Comparison of ENCODE assay signal across 14 cellular contexts in the genomic region with DNA sequence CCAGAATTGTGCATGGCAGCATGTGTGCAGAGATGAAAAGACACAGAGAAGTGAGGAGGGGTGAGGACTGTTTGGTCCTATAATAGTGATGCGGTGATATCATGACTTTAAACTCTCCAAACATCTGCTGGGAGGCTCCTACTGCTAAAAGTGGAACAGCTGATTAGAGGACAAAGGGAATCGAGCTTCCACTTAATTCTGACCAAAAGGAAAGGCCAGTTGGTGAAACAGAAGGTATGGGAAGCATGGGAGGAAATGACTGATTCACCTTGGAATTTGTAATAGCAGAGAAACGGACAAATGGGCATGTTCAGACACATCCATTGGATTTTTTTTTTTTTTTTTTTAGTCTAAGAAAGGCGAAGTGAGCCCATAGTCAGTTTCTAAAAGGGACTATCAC.
DNase-seq lines count a peak whose midpoint lies in the region; ATAC-seq, FAIRE-seq and TF ChIP-seq lines count a peak whose summit lies in the region.
"Had no signal": no experiment of that assay in that cellular context is flagged by ENCODE, and none has a peak within 500 bp of the region (broad histone marks: within the 10 kb centered on the region; RNA-seq: fewer than 3 reads in every experiment).

No MANE protein-coding gene starts in this region.

- TF ChIP-seq CTCF in BJ (IDR thresholded peaks at IDR 0.05; ENCODE audit: insufficient read depth, low read depth, low read length) (no peak), bronchial epithelial cell (IDR thresholded peaks at IDR 0.05; ENCODE audit: insufficient read depth, low read length, severe bottlenecking) (no peak), lower leg skin (IDR thresholded peaks at IDR 0.05) (no peak)

- peak; percentile 89 for DNase-seq in BJ (ENCODE audit: low read depth)
- DNase-seq in bronchial epithelial cell (ENCODE audit: low read depth) = peak; percentile 90
- no peak for DNase-seq in NCI-H1092 (lab: John Stamatoyannopoulos, UW)
- DNase-seq in superior temporal gyrus (ENCODE audit: extremely low spot score) = no peak
- DNase-seq in lower leg skin (ENCODE audit: low spot score in 2 of 2) = no peak
- DNase-seq in effector memory CD8-positive, alpha-beta T cell = no peak
- DNase-seq: activated effector memory CD4-positive, alpha-beta T cell treated with Interleukin-2 at 50 U/mL for 16 hours; Calu3; effector memory CD4-positive, alpha-beta T cell; kidney had no signal

- peak overlapping the region; percentile 84 for H3K27ac ChIP-seq in mesodermal cell (ENCODE audit: low read depth, low read length, severe bottlenecking)
- H3K27ac ChIP-seq: prostate gland, VCaP had no signal

- no peak for ATAC-seq in effector memory CD8-positive, alpha-beta T cell (replicated peaks)

- CTCF ChIA-PET in BJ (lab: Yijun Ruan, JAX) = interaction anchor here (0.6 to 4.0 kb wide), 9 partner anchors 26 to 631 kb away, joined by 3 to 78 read pairs (median 3); no protein-coding TSS in a partner anchor

- intact Hi-C loops in lower leg skin (cut with DNase I; ENCODE audit: low total_unique reads) = no loop called here

- no peak overlapping the region for H3K4me3 Mint-ChIP-seq in effector memory CD8-positive, alpha-beta T cell

- H3K27me3 Mint-ChIP-seq in effector memory CD8-positive, alpha-beta T cell = peaks cover 31 to 53% of the 10 kb centered on the region in 2 donors

- H3K36me3 ChIP-seq in BJ (ENCODE audit: control insufficient read depth, insufficient read depth, low read length) (no peaks in the 10 kb centered on the region), bronchial epithelial cell (ENCODE audit: control insufficient read depth, insufficient read depth, low read length) (no peaks in the 10 kb centered on the region), mesodermal cell (ENCODE audit: control insufficient read depth, insufficient read depth, low read length) (no peaks in the 10 kb centered on the region)
- H3K36me3 ChIP-seq: prostate gland had no signal

- TF ChIP-seq POLR2A in lower leg skin (IDR thresholded peaks at IDR 0.05) = no peak

- H3K4me1 ChIP-seq in mesodermal cell (ENCODE audit: control insufficient read depth, insufficient read depth, low read length, poor library complexity, severe bottlenecking) = peaks cover 28% of the 10 kb centered on the region
- H3K4me1 ChIP-seq: prostate gland had no signal

- H3K9me3 Mint-ChIP-seq in effector memory CD8-positive, alpha-beta T cell = no peaks in the 10 kb centered on the region

- POLR2A ChIA-PET in BJ (lab: Charles Lee) = interaction anchor here (0.5 to 0.7 kb wide), 3 partner anchors 28 to 134 kb away, joined by 4 to 12 read pairs (median 9); no protein-coding TSS in a partner anchor

- H3K27ac Mint-ChIP-seq in effector memory CD8-positive, alpha-beta T cell = no peak overlapping the region

- H3K36me3 Mint-ChIP-seq in effector memory CD8-positive, alpha-beta T cell (ENCODE audit: insufficient read depth) = no peaks in the 10 kb centered on the region

- 41 to 62% methylated on average over 2 to 3 of the region's 4 CpGs for WGBS in mesodermal cell (ENCODE audit: insufficient coverage in 2 of 2), 2 experiments
- WGBS in lower leg skin, 2 donors = 39 to 54% methylated on average over 4 of the region's 4 CpGs

- TF ChIP-seq EP300 in Ishikawa (IDR thresholded peaks at IDR 0.05; ENCODE audit: borderline replicate concordance) = no peak

- H3K4me1 Mint-ChIP-seq in effector memory CD8-positive, alpha-beta T cell (ENCODE audit: low read depth in 2 of 2) = peaks cover 0 to 1% of the 10 kb centered on the region in 2 donors

- H3K27me3 ChIP-seq in BJ (ENCODE audit: control insufficient read depth, insufficient read depth, low read length) = no peaks in the 10 kb centered on the region
- H3K27me3 ChIP-seq in bronchial epithelial cell (ENCODE audit: control insufficient read depth, insufficient read depth, low read length) = no peaks in the 10 kb centered on the region

- H3K9me3 ChIP-seq in mesodermal cell (ENCODE audit: control insufficient read depth, low read length) = peaks cover 3% of the 10 kb centered on the region
- H3K9me3 ChIP-seq: prostate gland had no signal

- no peak for TF ChIP-seq RAD21 in Ishikawa (IDR thresholded peaks at IDR 0.05; ENCODE audit: low read depth)

- no peak for FAIRE-seq in bronchial epithelial cell (lab: Jason Lieb, UNC)
- FAIRE-seq: kidney had no signal

- H3K4me3 ChIP-seq in BJ (ENCODE audit: low read depth, low read length) = no peak overlapping the region
- H3K4me3 ChIP-seq in bronchial epithelial cell (ENCODE audit: low read depth, low read length) = no peak overlapping the region
- H3K4me3 ChIP-seq in mesodermal cell (ENCODE audit: extremely low read depth, insufficient read depth, low read length, poor library complexity, severe bottlenecking) = no peak overlapping the region
- H3K4me3 ChIP-seq in lower leg skin (ENCODE audit: low read depth, poor library complexity, severe bottlenecking) = no peak overlapping the region
- H3K4me3 ChIP-seq: prostate gland had no signal

TF ChIP-seq in Ishikawa, 13 proteins besides CTCF, POLR2A, EP300 and RAD21:
- TF ChIP-seq EGR1 (IDR thresholded peaks at IDR 0.05) = no peak
- TF ChIP-seq, protein P1, sequence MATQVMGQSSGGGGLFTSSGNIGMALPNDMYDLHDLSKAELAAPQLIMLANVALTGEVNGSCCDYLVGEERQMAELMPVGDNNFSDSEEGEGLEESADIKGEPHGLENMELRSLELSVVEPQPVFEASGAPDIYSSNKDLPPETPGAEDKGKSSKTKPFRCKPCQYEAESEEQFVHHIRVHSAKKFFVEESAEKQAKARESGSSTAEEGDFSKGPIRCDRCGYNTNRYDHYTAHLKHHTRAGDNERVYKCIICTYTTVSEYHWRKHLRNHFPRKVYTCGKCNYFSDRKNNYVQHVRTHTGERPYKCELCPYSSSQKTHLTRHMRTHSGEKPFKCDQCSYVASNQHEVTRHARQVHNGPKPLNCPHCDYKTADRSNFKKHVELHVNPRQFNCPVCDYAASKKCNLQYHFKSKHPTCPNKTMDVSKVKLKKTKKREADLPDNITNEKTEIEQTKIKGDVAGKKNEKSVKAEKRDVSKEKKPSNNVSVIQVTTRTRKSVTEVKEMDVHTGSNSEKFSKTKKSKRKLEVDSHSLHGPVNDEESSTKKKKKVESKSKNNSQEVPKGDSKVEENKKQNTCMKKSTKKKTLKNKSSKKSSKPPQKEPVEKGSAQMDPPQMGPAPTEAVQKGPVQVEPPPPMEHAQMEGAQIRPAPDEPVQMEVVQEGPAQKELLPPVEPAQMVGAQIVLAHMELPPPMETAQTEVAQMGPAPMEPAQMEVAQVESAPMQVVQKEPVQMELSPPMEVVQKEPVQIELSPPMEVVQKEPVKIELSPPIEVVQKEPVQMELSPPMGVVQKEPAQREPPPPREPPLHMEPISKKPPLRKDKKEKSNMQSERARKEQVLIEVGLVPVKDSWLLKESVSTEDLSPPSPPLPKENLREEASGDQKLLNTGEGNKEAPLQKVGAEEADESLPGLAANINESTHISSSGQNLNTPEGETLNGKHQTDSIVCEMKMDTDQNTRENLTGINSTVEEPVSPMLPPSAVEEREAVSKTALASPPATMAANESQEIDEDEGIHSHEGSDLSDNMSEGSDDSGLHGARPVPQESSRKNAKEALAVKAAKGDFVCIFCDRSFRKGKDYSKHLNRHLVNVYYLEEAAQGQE (IDR thresholded peaks at IDR 0.05; ENCODE audit: low read depth) = no peak
- TF ChIP-seq TEAD4 (IDR thresholded peaks at IDR 0.05) = 0 out of 2 replicates have a peak, but pooled peaks have one; percentile 23

Comparison
In these comparisons a context has a peak if more than half of its experiments do, and no peak if none do; other contexts are left out.
1. DNase-seq: peak in BJ (single experiment) and bronchial epithelial cell (single experiment); none in NCI-H1092 (single experiment), superior temporal gyrus (single experiment), lower leg skin (0 of 2) and effector memory CD8-positive, alpha-beta T cell (0 of 3).